Comparison of ENCODE assay signal across 11 cellular contexts in the genomic region with DNA sequence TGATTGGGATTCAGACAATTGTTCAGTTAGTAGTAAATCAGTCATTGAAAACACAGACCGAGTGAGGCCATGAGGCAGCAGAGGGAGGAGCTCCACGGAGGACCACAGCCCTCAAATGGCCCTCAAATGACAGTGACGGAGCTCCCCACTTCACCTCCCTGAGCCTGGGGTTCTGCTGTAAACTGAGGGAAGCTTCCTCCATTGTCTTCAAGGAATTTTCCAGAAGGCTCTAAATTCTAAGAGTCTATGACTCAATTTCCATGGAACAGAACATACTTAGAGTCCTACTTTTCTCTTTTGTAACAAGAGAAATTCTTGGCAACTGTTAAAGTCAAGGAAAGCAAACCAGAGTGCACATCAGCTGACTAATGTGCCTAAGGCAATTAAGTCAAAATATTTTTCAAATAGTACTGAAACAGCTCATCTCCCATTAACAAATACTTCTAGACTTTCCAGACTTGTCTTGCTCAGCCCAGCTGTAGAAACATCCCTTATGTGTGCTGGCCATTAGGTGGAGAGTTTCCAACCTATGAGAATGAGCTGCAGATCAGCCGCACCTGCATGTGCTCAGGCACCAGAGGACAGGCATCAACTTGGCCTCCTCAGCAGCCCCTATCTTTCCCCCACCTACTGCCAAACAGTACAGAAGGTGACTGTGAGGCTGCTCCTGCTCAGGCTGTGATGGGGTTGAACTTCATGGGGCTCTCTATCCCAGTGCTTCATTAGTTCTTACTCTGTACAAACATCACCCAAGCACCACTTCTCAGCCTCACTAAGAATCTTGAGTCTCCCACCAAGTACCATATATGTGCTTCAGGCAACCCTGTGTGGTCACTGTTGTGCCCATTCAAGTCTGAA. TPM values are rescaled to one million over a fixed set of nuclear protein-coding genes. Genes with fewer than 3 reads are reported as not detected.
DNase-seq lines count a peak whose midpoint lies in the region; ATAC-seq, FAIRE-seq and TF ChIP-seq lines count a peak whose summit lies in the region.
"Had no signal": no experiment of that assay in that cellular context is flagged by ENCODE, and none has a peak within 500 bp of the region (broad histone marks: within the 10 kb centered on the region; RNA-seq: fewer than 3 reads in every experiment).

No MANE protein-coding gene starts in this region.

- no peaks in the 10 kb centered on the region for H3K9me3 Mint-ChIP-seq in astrocyte (ENCODE audit: unreplicated experiment)
- no peaks in the 10 kb centered on the region for H3K9me3 Mint-ChIP-seq in activated naive CD4-positive, alpha-beta T cell treated with anti-CD3 and anti-CD28 coated beads, Interleukin-2, amount 10 ng/mL, durations not matched to agents 7 days and 5 days
- H3K9me3 Mint-ChIP-seq: type B pancreatic cell had no signal

- no peaks in the 10 kb centered on the region for H3K27me3 Mint-ChIP-seq in astrocyte (ENCODE audit: low read depth, unreplicated experiment)
- H3K27me3 Mint-ChIP-seq in activated naive CD4-positive, alpha-beta T cell treated with anti-CD3 and anti-CD28 coated beads, Interleukin-2, amount 10 ng/mL, durations not matched to agents 7 days and 5 days = no peaks in the 10 kb centered on the region
- H3K27me3 Mint-ChIP-seq: type B pancreatic cell had no signal

- peaks cover 35% of the 10 kb centered on the region for H3K79me2 ChIP-seq in astrocyte (ENCODE audit: insufficient read depth, low read length)

- H3K4me1 ChIP-seq in astrocyte (ENCODE audit: insufficient read depth, low read length) = peaks cover 13% of the 10 kb centered on the region

- ATAC-seq in sciatic nerve (peak; percentile 91), GM21360 (IDR thresholded peaks at IDR 0.05; ENCODE audit: unreplicated experiment) (no peak), GM21825 (IDR thresholded peaks at IDR 0.05; ENCODE audit: unreplicated experiment) (no peak), GM19328 (IDR thresholded peaks at IDR 0.05; ENCODE audit: unreplicated experiment) (no peak)

- peak; percentile 6 for DNase-seq in DMS79 treated with DMSO at 0.1 percent for 48 hours (lab: John Stamatoyannopoulos, UW)
- peak; percentile 98 for DNase-seq in astrocyte (ENCODE audit: low read depth)
- peak; percentile 19 for DNase-seq in glomerular visceral epithelial cell (ENCODE audit: extremely low spot score)
- DNase-seq in sciatic nerve (ENCODE audit: low spot score) = no peak
- DNase-seq in activated naive CD4-positive, alpha-beta T cell treated with anti-CD3 and anti-CD28 coated beads, Interleukin-2, amount 10 ng/mL, durations not matched to agents 7 days and 5 days = no peak
- DNase-seq: Calu3, NCI-H146 had no signal

- peak; percentile 29 for FAIRE-seq in astrocyte (lab: Jason Lieb, UNC)

- H3K9me3 ChIP-seq in astrocyte (ENCODE audit: insufficient read depth, low read depth, low read length) = no peaks in the 10 kb centered on the region

- intact Hi-C loops in sciatic nerve (cut with DNase I) = no loop called here

- H3K27ac Mint-ChIP-seq in astrocyte (ENCODE audit: unreplicated experiment) = peak overlapping the region; percentile 66
- no peak overlapping the region for H3K27ac Mint-ChIP-seq in activated naive CD4-positive, alpha-beta T cell treated with anti-CD3 and anti-CD28 coated beads, Interleukin-2, amount 10 ng/mL, durations not matched to agents 7 days and 5 days
- H3K27ac Mint-ChIP-seq: type B pancreatic cell had no signal

- TF ChIP-seq CTCF in astrocyte (IDR thresholded peaks at IDR 0.05; ENCODE audit: insufficient read depth, low read depth, low read length) = no peak

- H4K20me1 ChIP-seq in astrocyte (ENCODE audit: insufficient read depth, low read length) = peaks cover 3% of the 10 kb centered on the region

- H2AFZ ChIP-seq in astrocyte (ENCODE audit: low read depth, low read length) = peak overlapping the region; percentile 51

- peak overlapping the region; percentile 64 for H3K4me3 Mint-ChIP-seq in astrocyte (ENCODE audit: unreplicated experiment)
- H3K4me3 Mint-ChIP-seq in activated naive CD4-positive, alpha-beta T cell treated with anti-CD3 and anti-CD28 coated beads, Interleukin-2, amount 10 ng/mL, durations not matched to agents 7 days and 5 days = no peak overlapping the region
- H3K4me3 Mint-ChIP-seq: type B pancreatic cell had no signal

- H3K4me3 ChIP-seq in astrocyte (ENCODE audit: insufficient read depth, low read depth, low read length) = no peak overlapping the region

- peak overlapping the region; percentile 33 for H3K9ac ChIP-seq in astrocyte (ENCODE audit: low read length)

- H3K36me3 ChIP-seq in astrocyte (ENCODE audit: insufficient read depth, low read length) = no peaks in the 10 kb centered on the region

- H3K36me3 Mint-ChIP-seq in astrocyte (ENCODE audit: low read depth, unreplicated experiment) = peaks cover 14% of the 10 kb centered on the region
- no peaks in the 10 kb centered on the region for H3K36me3 Mint-ChIP-seq in activated naive CD4-positive, alpha-beta T cell treated with anti-CD3 and anti-CD28 coated beads, Interleukin-2, amount 10 ng/mL, durations not matched to agents 7 days and 5 days
- H3K36me3 Mint-ChIP-seq: type B pancreatic cell had no signal

- peak overlapping the region; percentile 46 for H3K4me2 ChIP-seq in astrocyte (ENCODE audit: low read length)

- no peaks in the 10 kb centered on the region for H3K27me3 ChIP-seq in astrocyte (ENCODE audit: insufficient read depth, low read length)

- H3K4me1 Mint-ChIP-seq in astrocyte (ENCODE audit: low read depth, unreplicated experiment) = peaks cover 27% of the 10 kb centered on the region
- no peaks in the 10 kb centered on the region for H3K4me1 Mint-ChIP-seq in activated naive CD4-positive, alpha-beta T cell treated with anti-CD3 and anti-CD28 coated beads, Interleukin-2, amount 10 ng/mL, durations not matched to agents 7 days and 5 days

- peak overlapping the region; percentile 78 for H3K27ac ChIP-seq in astrocyte (ENCODE audit: low read depth, low read length)

- CTCF ChIA-PET in activated naive CD4-positive, alpha-beta T cell treated with anti-CD3 and anti-CD28 coated beads, Interleukin-2, amount 10 ng/mL, durations not matched to agents 7 days and 5 days (lab: Charles Lee) = no interaction called here

RNA-seq across cellular contexts. Expression of a gene that starts 32.3 kb away (rescaled TPM):
- total RNA-seq in astrocyte (56.1 and 58.2 TPM in 2 replicates), sciatic nerve (39.5 TPM)

Comparison
In these comparisons a context has a peak if more than half of its experiments do, and no peak if none do; other contexts are left out.
1. DNase-seq: peak in DMS79 treated with DMSO at 0.1 percent for 48 hours (single experiment), astrocyte (single experiment) and glomerular visceral epithelial cell (single experiment); none in sciatic nerve (single experiment) and activated naive CD4-positive, alpha-beta T cell treated with anti-CD3 and anti-CD28 coated beads, Interleukin-2, amount 10 ng/mL, durations not matched to agents 7 days and 5 days (single experiment).